In the genomic region with DNA sequence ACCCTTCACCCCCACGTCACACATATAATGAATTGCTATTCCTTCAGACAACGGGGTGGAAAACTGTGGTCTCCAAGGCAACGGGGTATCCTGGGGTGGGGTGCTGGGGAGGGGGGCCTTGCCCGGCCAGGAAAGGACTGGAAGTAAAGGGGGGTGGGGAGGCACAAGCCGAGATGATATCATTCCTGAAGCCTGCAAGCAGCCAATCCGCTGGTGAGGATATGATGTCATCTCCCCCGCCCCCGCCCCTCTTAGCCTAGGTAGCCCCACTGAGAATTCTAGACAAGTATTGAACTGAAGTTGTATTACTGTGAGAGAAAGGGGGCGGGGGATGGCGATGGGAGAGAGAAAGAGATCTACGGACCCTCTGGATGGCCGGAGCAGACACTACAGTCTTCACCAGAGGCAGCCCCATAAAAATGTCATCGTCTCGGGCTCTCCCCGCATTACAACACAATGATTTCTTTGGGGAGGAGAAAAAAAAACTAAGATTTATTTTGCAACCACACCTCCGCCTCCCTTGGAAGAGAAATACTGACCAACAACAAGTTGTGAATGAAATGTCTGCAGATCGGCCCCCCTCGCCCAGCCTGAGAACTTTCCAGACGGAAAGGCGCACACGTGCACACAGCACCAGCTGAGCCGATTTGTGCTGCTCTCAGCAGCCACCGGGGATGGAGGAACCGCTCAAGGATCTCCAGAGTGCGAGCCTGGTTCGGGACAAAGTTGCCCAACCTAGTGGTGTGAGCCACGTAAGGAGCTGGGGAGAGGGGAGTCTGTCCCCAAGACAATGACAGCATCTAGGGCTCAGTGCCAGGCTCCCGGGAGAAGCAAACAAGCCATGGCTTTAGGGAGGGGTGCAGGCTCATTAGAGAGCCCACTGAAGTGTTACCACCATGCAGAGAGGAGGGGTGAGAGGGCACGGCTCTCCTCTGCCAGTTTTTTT, we compare ENCODE assay signal across 12 cellular contexts.
DNase-seq lines count a peak whose midpoint lies in the region; ATAC-seq, FAIRE-seq and TF ChIP-seq lines count a peak whose summit lies in the region.
"Had no signal": no experiment of that assay in that cellular context is flagged by ENCODE, and none has a peak within 500 bp of the region (broad histone marks: within the 10 kb centered on the region; RNA-seq: fewer than 3 reads in every experiment).

No MANE protein-coding gene starts in this region.

- H3K36me3 Mint-ChIP-seq in T-cell: no peaks in the 10 kb centered on the region
- H3K36me3 Mint-ChIP-seq: CD8-positive, alpha-beta T cell had no signal

- CTCF ChIA-PET in GM12878 (lab: Yijun Ruan, JAX) (no interaction called here), T-cell (lab: Charles Lee) (no interaction called here)

- H3K4me2 ChIP-seq in GM12878 (ENCODE audit: control insufficient read depth, insufficient read depth): no peak overlapping the region

- RAD21 ChIA-PET in GM12878 (lab: Charles Lee; ENCODE audit: unreplicated experiment): interaction anchor here (1.1 kb wide), 1 partner anchor 25 kb away, joined by 3 read pairs; no protein-coding TSS in a partner anchor

- no peak overlapping the region for H3K27ac ChIP-seq in GM12878 (ENCODE audit: control insufficient read depth, insufficient read depth)

- H3K36me3 ChIP-seq in GM12878 (ENCODE audit: control insufficient read depth in 2 of 2, insufficient read depth in 2 of 2, low read length in 1 of 2): no peaks in the 10 kb centered on the region

- TF ChIP-seq POLR2A in GM12878 (IDR thresholded peaks at IDR 0.05; ENCODE audit: low read depth, low read length): no peak

- FAIRE-seq in GM12878 (lab: Jason Lieb, UNC): no peak
- FAIRE-seq: endothelial cell of umbilical vein had no signal

- ATAC-seq in GM12878: no peak
- no peak for ATAC-seq in T-cell (replicated peaks in 1 of 4)
- ATAC-seq: CD8-positive, alpha-beta T cell had no signal

- SMC1A ChIA-PET in GM12878 (lab: Charles Lee; ENCODE audit: uncharacterized antibody, unreplicated experiment): no interaction called here

- no peak overlapping the region for H3K4me3 Mint-ChIP-seq in T-cell
- H3K4me3 Mint-ChIP-seq: CD8-positive, alpha-beta T cell had no signal

- no peak for TF ChIP-seq CTCF in GM12878 (IDR thresholded peaks at IDR 0.05 in 2 of 3, conservative IDR thresholded peaks at IDR 0.05 in 1 of 3; ENCODE audit: control insufficient read depth in 2 of 3, extremely low read depth in 1 of 3, insufficient read depth in 1 of 3, low read depth in 3 of 3, low read length in 3 of 3)

- no peak for TF ChIP-seq RAD21 in GM12878 (IDR thresholded peaks at IDR 0.05; ENCODE audit: insufficient read depth, low read depth, low read length)

- H3K4me3 ChIP-seq in GM12878: no peak overlapping the region

- BruUV-seq in GM12878 (replicated peaks; lab: Mats Ljungman, UMichigan): no TSS peak

- no peak for TF ChIP-seq EP300 in GM12878 (IDR thresholded peaks at IDR 0.05; ENCODE audit: borderline replicate concordance in 1 of 2, control insufficient read depth in 1 of 2, low read depth in 2 of 2, low read length in 2 of 2)

- H3K4me1 ChIP-seq in GM12878 (ENCODE audit: control insufficient read depth, insufficient read depth, low read length): no peaks in the 10 kb centered on the region; the same call in 1 of the 2 replicates

- peak; percentile 70 for DNase-seq in DMS79 (lab: John Stamatoyannopoulos, UW)
- no peak for DNase-seq in GM12878 (ENCODE audit: low read depth, low spot score)
- DNase-seq in iPS-NIHi11 (ENCODE audit: low spot score): peak; percentile 58
- peak; percentile 90 for DNase-seq in retina
- no peak for DNase-seq in activated CD4-positive, alpha-beta T cell treated with anti-CD3 and anti-CD28 coated beads, Interleukin-2, amount 50 U/mL, for 1 hour
- DNase-seq in T-cell: no peak
- no peak for DNase-seq in activated CD8-positive, alpha-beta memory T cell treated with anti-CD3 and anti-CD28 coated beads for 24 hours
- no peak for DNase-seq in mucosa of gallbladder (ENCODE audit: low spot score)
- DNase-seq: activated CD4-positive, alpha-beta T cell treated with anti-CD3 and anti-CD28 coated beads for 1 hour; activated naive CD4-positive, alpha-beta T cell; CD8-positive, alpha-beta T cell had no signal

- no peaks in the 10 kb centered on the region for H4K20me1 ChIP-seq in GM12878 (ENCODE audit: control insufficient read depth, insufficient read depth)

- POLR2A ChIA-PET in GM12878 (lab: Charles Lee) (no interaction called here), T-cell (lab: Charles Lee) (no interaction called here)

- intact Hi-C loops in GM12878 (cut with micrococcal nuclease; ENCODE audit: unreplicated experiment): no loop called here

- H3K9me3 Mint-ChIP-seq in T-cell: peaks cover 0 to 6% (median 0%) of the 10 kb centered on the region in 3 donors
- H3K9me3 Mint-ChIP-seq: CD8-positive, alpha-beta T cell had no signal

- no peak overlapping the region for H3K9ac ChIP-seq in GM12878 (ENCODE audit: control insufficient read depth, insufficient read depth, low read length)

- no peak overlapping the region for H2AFZ ChIP-seq in GM12878 (ENCODE audit: control insufficient read depth, low read depth, low read length)

- no peaks in the 10 kb centered on the region for H3K4me1 Mint-ChIP-seq in T-cell

- H3K27me3 ChIP-seq in GM12878 (replicated peaks in 1 of 2; ENCODE audit: control insufficient read depth in 2 of 2, insufficient read depth in 2 of 2, low read length in 1 of 2): no peaks in the 10 kb centered on the region

- 56% methylated on average over 25 of the region's 29 CpGs for WGBS in GM12878 (ENCODE audit: insufficient coverage, insufficient replicate concordance, low lambda C conversion rate, missing lambda C conversion rate)

- in situ Hi-C loops in GM12878 (cut with MboI): no loop called here

- no peaks in the 10 kb centered on the region for H3K79me2 ChIP-seq in GM12878 (ENCODE audit: control insufficient read depth, insufficient read depth, low read length)

- no peak overlapping the region for H3K27ac Mint-ChIP-seq in T-cell
- H3K27ac Mint-ChIP-seq: CD8-positive, alpha-beta T cell had no signal

- peaks cover 9% of the 10 kb centered on the region; the same call in 2 of the 3 replicates for H3K9me3 ChIP-seq in GM12878 (replicated peaks; ENCODE audit: control insufficient read depth, insufficient read depth, low read length)

- peaks cover 1 to 11% of the 10 kb centered on the region in 2 donors for H3K27me3 Mint-ChIP-seq in T-cell

TF ChIP-seq in GM12878, 131 proteins besides CTCF, POLR2A, EP300 and RAD21:
- 0 out of 2 replicates have a peak, but pooled peaks have one; percentile 17 for TF ChIP-seq ATF7 (IDR thresholded peaks at IDR 0.05; ENCODE audit: low read depth)
- no peak for TF ChIP-seq ZNF622 (IDR thresholded peaks at IDR 0.05)
TF ChIP-seq in GM12878: peak in this region for 1.

Comparison
In these comparisons a context has a peak if more than half of its experiments do, and no peak if none do; other contexts are left out.
1. DNase-seq: peak in DMS79 (single experiment), iPS-NIHi11 (single experiment) and retina (single experiment); none in GM12878 (single experiment), activated CD4-positive, alpha-beta T cell treated with anti-CD3 and anti-CD28 coated beads, Interleukin-2, amount 50 U/mL, for 1 hour (single experiment), T-cell (0 of 34), activated CD8-positive, alpha-beta memory T cell treated with anti-CD3 and anti-CD28 coated beads for 24 hours (single experiment) and mucosa of gallbladder (single experiment).